9 cellular contexts compared by ENCODE assay signal in genomic region chr3:79018671-79019136, GRCh38.
DNase-seq lines count a peak whose midpoint lies in the region; ATAC-seq and TF ChIP-seq lines count a peak whose summit lies in the region.
"Had no signal": no experiment of that assay in that cellular context is flagged by ENCODE, and none has a peak within 500 bp of the region (broad histone marks: within the 10 kb centered on the region; RNA-seq: fewer than 3 reads in every experiment).

No MANE protein-coding gene starts in this region.

- H3K9me3 ChIP-seq in adipocyte (ENCODE audit: control insufficient read depth, low read length) (no peaks in the 10 kb centered on the region), left ventricle myocardium inferior (replicated peaks) (no peaks in the 10 kb centered on the region)

- no peaks in the 10 kb centered on the region for H3K27me3 ChIP-seq in adipocyte (replicated peaks; ENCODE audit: control insufficient read depth, insufficient read depth, low read length)
- H3K27me3 ChIP-seq in left ventricle myocardium inferior (ENCODE audit: low read depth): peaks cover 54% of the 10 kb centered on the region

- H3K9ac ChIP-seq in adipocyte (ENCODE audit: low read length): peak overlapping the region; percentile 99

- H3K36me3 ChIP-seq in adipocyte (ENCODE audit: control insufficient read depth, insufficient read depth, low read length, severe bottlenecking): no peaks in the 10 kb centered on the region
- H3K36me3 ChIP-seq in left ventricle myocardium inferior: no peaks in the 10 kb centered on the region

- H3K27ac ChIP-seq in left ventricle myocardium inferior (replicated peaks): peak overlapping the region; percentile 90

- no peaks in the 10 kb centered on the region for H3K36me3 Mint-ChIP-seq in stimulated activated effector memory CD8-positive, alpha-beta T cell treated with anti-CD3 and anti-CD28 coated beads, Interleukin-12 subunit alpha, Interleukin-12 subunit beta, amount 100 ng/mL, for 72 hours

- no peak overlapping the region for H3K4me3 Mint-ChIP-seq in stimulated activated effector memory CD8-positive, alpha-beta T cell treated with anti-CD3 and anti-CD28 coated beads, Interleukin-12 subunit alpha, Interleukin-12 subunit beta, amount 100 ng/mL, for 72 hours
- H3K4me3 Mint-ChIP-seq: central memory CD8-positive, alpha-beta T cell had no signal

- H3K9me3 Mint-ChIP-seq in stimulated activated effector memory CD8-positive, alpha-beta T cell treated with anti-CD3 and anti-CD28 coated beads, Interleukin-12 subunit alpha, Interleukin-12 subunit beta, amount 100 ng/mL, for 72 hours: peaks cover 13% of the 10 kb centered on the region

- H3K4me1 ChIP-seq in adipocyte (ENCODE audit: control insufficient read depth, insufficient read depth, low read length) (peaks cover 14% of the 10 kb centered on the region), left ventricle myocardium inferior (peaks cover 36% of the 10 kb centered on the region)

- TF ChIP-seq CTCF in left ventricle myocardium inferior (IDR thresholded peaks at IDR 0.05; ENCODE audit: borderline replicate concordance): no peak

- peaks cover 5% of the 10 kb centered on the region for H3K4me1 Mint-ChIP-seq in stimulated activated effector memory CD8-positive, alpha-beta T cell treated with anti-CD3 and anti-CD28 coated beads, Interleukin-12 subunit alpha, Interleukin-12 subunit beta, amount 100 ng/mL, for 72 hours
- H3K4me1 Mint-ChIP-seq: central memory CD8-positive, alpha-beta T cell had no signal

- peak; percentile 10 for DNase-seq in activated CD4-positive, alpha-beta T cell treated with anti-CD3 and anti-CD28 coated beads for 48 hours
- DNase-seq in activated CD4-positive, alpha-beta T cell treated with anti-CD3 and anti-CD28 coated beads, Interleukin-2, amount 50 U/mL, for 1 hour: no peak
- DNase-seq in LHCN-M2 (ENCODE audit: low read depth): peak; percentile 59
- peak; percentile 87 for DNase-seq in adipocyte (ENCODE audit: low read depth)
- DNase-seq in left ventricle myocardium inferior: peak; percentile 56
- DNase-seq in pons (ENCODE audit: low spot score): peak; percentile 63
- DNase-seq in stimulated activated effector memory CD8-positive, alpha-beta T cell treated with anti-CD3 and anti-CD28 coated beads, Interleukin-12 subunit alpha, Interleukin-12 subunit beta, amount 100 ng/mL, for 72 hours (ENCODE audit: low spot score in 2 of 2): no peak

- no peak for ATAC-seq in GM21619 (IDR thresholded peaks at IDR 0.05; ENCODE audit: unreplicated experiment)
- no peak for ATAC-seq in stimulated activated effector memory CD8-positive, alpha-beta T cell treated with anti-CD3 and anti-CD28 coated beads, Interleukin-12 subunit alpha, Interleukin-12 subunit beta, amount 100 ng/mL, for 72 hours

- intact Hi-C loops in left ventricle myocardium inferior (cut with micrococcal nuclease): no loop called here

- H3K4me3 ChIP-seq in adipocyte (ENCODE audit: low read length): peak overlapping the region; percentile 99
- peak overlapping the region; percentile 87 for H3K4me3 ChIP-seq in left ventricle myocardium inferior

- no peak overlapping the region for H3K27ac Mint-ChIP-seq in stimulated activated effector memory CD8-positive, alpha-beta T cell treated with anti-CD3 and anti-CD28 coated beads, Interleukin-12 subunit alpha, Interleukin-12 subunit beta, amount 100 ng/mL, for 72 hours

Comparison
In these comparisons a context has a peak if more than half of its experiments do, and no peak if none do; other contexts are left out.
1. DNase-seq: peak in activated CD4-positive, alpha-beta T cell treated with anti-CD3 and anti-CD28 coated beads for 48 hours (single experiment), LHCN-M2 (single experiment), adipocyte (single experiment), left ventricle myocardium inferior (single experiment) and pons (single experiment); none in activated CD4-positive, alpha-beta T cell treated with anti-CD3 and anti-CD28 coated beads, Interleukin-2, amount 50 U/mL, for 1 hour (single experiment) and stimulated activated effector memory CD8-positive, alpha-beta T cell treated with anti-CD3 and anti-CD28 coated beads, Interleukin-12 subunit alpha, Interleukin-12 subunit beta, amount 100 ng/mL, for 72 hours (0 of 2).